8 cellular contexts compared by ENCODE assay signal in genomic region chr17:62064029-62064790, GRCh38. TPM values are rescaled to one million over a fixed set of nuclear protein-coding genes. Genes with fewer than 3 reads are reported as not detected.
DNase-seq lines count a peak whose midpoint lies in the region; ATAC-seq and TF ChIP-seq lines count a peak whose summit lies in the region.

No MANE protein-coding gene starts in this region.

- H3K36me3 ChIP-seq in MG63 (peaks cover 32% of the 10 kb centered on the region), right lobe of liver (no peaks in the 10 kb centered on the region), tibial nerve (peaks cover 0 to 10% (median 0%) of the 10 kb centered on the region in 3 donors)

- H3K27ac Mint-ChIP-seq in brain, result peak overlapping the region; percentile 91 to 98 (median 97)

- no peak for TF ChIP-seq POLR2A in right lobe of liver (IDR thresholded peaks at IDR 0.05)
- no peak for TF ChIP-seq POLR2A in tibial nerve (IDR thresholded peaks at IDR 0.05)

- intact Hi-C loops in right lobe of liver (cut with DNase I), result no loop called here

- DNase-seq in GM12864 (ENCODE audit: low read depth) (peak; percentile 15), MG63 (no peak), right lobe of liver (no peak), tibial nerve (ENCODE audit: low spot score in 2 of 2) (no peak), NCI-H748 treated with DMSO at 0.1 percent for 48 hours (lab: John Stamatoyannopoulos, UW) (no peak)

- H3K4me1 ChIP-seq in right lobe of liver, result peaks cover 0 to 57% (median 17%) of the 10 kb centered on the region in 4 donors
- peaks cover 0 to 52% (median 27%) of the 10 kb centered on the region in 4 donors for H3K4me1 ChIP-seq in tibial nerve

- H3K4me1 Mint-ChIP-seq in brain, result peaks cover 52% of the 10 kb centered on the region

- H3K27ac ChIP-seq in right lobe of liver, result peak overlapping the region; percentile 56 to 98 (median 97)
- peak overlapping the region; percentile 85 to 99 (median 96) for H3K27ac ChIP-seq in tibial nerve

- peaks cover 31% of the 10 kb centered on the region for H3K36me3 Mint-ChIP-seq in brain

- H3K27me3 ChIP-seq in MG63, result no peaks in the 10 kb centered on the region
- H3K27me3 ChIP-seq in right lobe of liver, result no peaks in the 10 kb centered on the region
- H3K27me3 ChIP-seq in tibial nerve, result no peaks in the 10 kb centered on the region

- ATAC-seq in right lobe of liver (peak in 1 of 4 donors; percentile 19), HG02759 (IDR thresholded peaks at IDR 0.05; ENCODE audit: unreplicated experiment) (no peak), GM21367 (IDR thresholded peaks at IDR 0.05; ENCODE audit: unreplicated experiment) (no peak)

- H3K27me3 Mint-ChIP-seq in brain, result peaks cover 7% of the 10 kb centered on the region

- no peaks in the 10 kb centered on the region for H3K9me3 Mint-ChIP-seq in brain

- 1% methylated on average over 5 of the region's 5 CpGs for WGBS in right lobe of liver (ENCODE audit: insufficient coverage, low coverage, low lambda C conversion rate, missing lambda C conversion rate)
- 1 to 2% methylated on average over 5 of the region's 5 CpGs for WGBS in tibial nerve, 2 donors

- H3K9me3 ChIP-seq in MG63 (no peaks in the 10 kb centered on the region), right lobe of liver (no peaks in the 10 kb centered on the region), tibial nerve (no peaks in the 10 kb centered on the region)

- TF ChIP-seq EP300 in tibial nerve (IDR thresholded peaks at IDR 0.05), result no peak

- H3K4me3 ChIP-seq in GM12864 (ENCODE audit: low read depth, low read length) (peak overlapping the region; percentile 100), MG63 (peak overlapping the region; percentile 77), right lobe of liver (peak overlapping the region; percentile 85 to 89 (median 88)), tibial nerve (peak overlapping the region; percentile 64 to 96 (median 79))

- peak overlapping the region; percentile 94 to 100 (median 99) for H3K4me3 Mint-ChIP-seq in brain

- TF ChIP-seq CTCF in GM12864 (IDR thresholded peaks at IDR 0.05; ENCODE audit: low read depth, low read length, missing control alignments), result no peak
- no peak for TF ChIP-seq CTCF in brain (conservative IDR thresholded peaks at IDR 0.05)
- TF ChIP-seq CTCF in right lobe of liver (IDR thresholded peaks at IDR 0.05), result no peak
- no peak for TF ChIP-seq CTCF in tibial nerve (IDR thresholded peaks at IDR 0.05)

RNA-seq across cellular contexts. Expression of gene MED13, which starts 0.9 kb away (rescaled TPM):
- 13.8 and 21.3 TPM in 2 replicates for total RNA-seq in MG63 (2014; rRNA removed; shearing (Covaris generic); ENCODE audit: low replicate concordance)
- polyA plus RNA-seq in brain (ENCODE audit: insufficient read depth, low read depth, low replicate concordance), result 9.8 TPM
- total RNA-seq in right lobe of liver, result 10 to 100 TPM; 22.9 to 36.3 (median 32.5) TPM
- 100 to 1,000 TPM in 2 of 4 donors, 10 to 100 TPM in 2; 62.4 to 166 (median 111) TPM for total RNA-seq in tibial nerve
